1 cellular context compared by ENCODE assay signal in the genomic region with DNA sequence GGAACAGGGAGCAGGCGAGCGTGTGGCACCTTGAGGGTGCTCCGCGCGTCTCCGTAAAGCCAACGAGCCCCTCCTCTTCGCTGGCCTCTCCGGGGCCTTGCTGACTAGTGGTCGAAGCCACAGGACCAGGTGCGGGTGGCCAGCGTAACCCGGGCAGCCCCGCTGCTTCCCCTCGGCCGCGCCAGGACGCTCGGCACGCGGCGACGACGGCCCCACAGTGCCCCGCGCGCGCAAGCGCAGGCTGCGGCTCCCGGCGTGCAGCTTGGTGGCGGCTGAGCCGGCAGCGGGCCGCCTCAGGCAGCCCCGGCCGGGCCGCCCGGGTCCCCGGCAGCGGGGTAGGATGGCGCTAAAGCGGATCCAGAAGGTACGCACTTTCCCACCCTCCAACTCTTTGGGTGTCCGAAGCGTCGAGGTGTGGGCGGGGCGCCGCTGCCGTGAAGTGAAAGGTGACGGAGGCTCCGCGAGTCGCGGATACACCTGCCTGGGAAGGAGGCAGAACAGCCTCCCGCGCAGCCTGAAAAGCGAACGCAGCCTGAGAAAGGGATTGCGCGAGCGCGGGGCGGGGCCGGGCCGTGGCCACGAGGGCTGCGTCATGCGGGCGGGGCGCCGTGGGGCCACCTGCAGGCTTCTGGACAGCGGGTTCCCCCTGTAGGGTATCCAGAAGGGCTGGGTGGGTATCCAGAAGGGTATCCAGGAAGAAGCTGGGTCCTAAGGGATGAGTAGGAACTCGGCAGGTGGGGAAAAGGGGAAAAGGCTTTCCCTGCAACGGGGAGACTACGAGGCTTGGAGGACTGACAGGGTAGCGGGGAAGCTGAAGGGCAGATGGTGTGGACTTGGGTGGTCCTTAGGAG.
A peak's percentile ranks its signal among the peaks of the same experiment; 100 is the strongest.
TF ChIP-seq lines count a peak whose summit lies in the region.

A gene (plus strand): TSS at position 244 of the 851 bp plus-strand sequence. CDS start 97 bp downstream, at position 341.

TF ChIP-seq in HepG2, 621 proteins besides CTCF, POLR2A, EP300 and RAD21 (continued from another document and continues in another):
- TF ChIP-seq, protein P1, sequence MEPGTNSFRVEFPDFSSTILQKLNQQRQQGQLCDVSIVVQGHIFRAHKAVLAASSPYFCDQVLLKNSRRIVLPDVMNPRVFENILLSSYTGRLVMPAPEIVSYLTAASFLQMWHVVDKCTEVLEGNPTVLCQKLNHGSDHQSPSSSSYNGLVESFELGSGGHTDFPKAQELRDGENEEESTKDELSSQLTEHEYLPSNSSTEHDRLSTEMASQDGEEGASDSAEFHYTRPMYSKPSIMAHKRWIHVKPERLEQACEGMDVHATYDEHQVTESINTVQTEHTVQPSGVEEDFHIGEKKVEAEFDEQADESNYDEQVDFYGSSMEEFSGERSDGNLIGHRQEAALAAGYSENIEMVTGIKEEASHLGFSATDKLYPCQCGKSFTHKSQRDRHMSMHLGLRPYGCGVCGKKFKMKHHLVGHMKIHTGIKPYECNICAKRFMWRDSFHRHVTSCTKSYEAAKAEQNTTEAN (CRISPR knock-in tag; conservative IDR thresholded peaks at IDR 0.05): peak; percentile 87
- TF ChIP-seq ZNF530 (CRISPR knock-in tag; IDR thresholded peaks at IDR 0.05; ENCODE audit: low read depth): no peak
- peak; percentile 55; the same call in 1 of the 2 replicates for TF ChIP-seq ZMYM3 (CRISPR knock-in tag; IDR thresholded peaks at IDR 0.05)
- TF ChIP-seq U2AF2 (IDR thresholded peaks at IDR 0.05; ENCODE audit: low read depth, low read length): no peak
- TF ChIP-seq, protein P2, sequence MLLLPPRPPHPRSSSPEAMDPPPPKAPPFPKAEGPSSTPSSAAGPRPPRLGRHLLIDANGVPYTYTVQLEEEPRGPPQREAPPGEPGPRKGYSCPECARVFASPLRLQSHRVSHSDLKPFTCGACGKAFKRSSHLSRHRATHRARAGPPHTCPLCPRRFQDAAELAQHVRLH (CRISPR knock-in tag; IDR thresholded peaks at IDR 0.05; ENCODE audit: borderline replicate concordance, low read depth): peak; percentile 61; the same call in 1 of the 2 replicates
- TF ChIP-seq ZNF468 (CRISPR knock-in tag; IDR thresholded peaks at IDR 0.05): peak; percentile 90; the same call in 1 of the 2 replicates
- no peak for TF ChIP-seq FOXP1 (IDR thresholded peaks at IDR 0.05)
- no peak for TF ChIP-seq FOXP1 (CRISPR knock-in tag; IDR thresholded peaks at IDR 0.05)
- no peak for TF ChIP-seq KAT2B (IDR thresholded peaks at IDR 0.05; ENCODE audit: borderline replicate concordance, low read depth, low read length)
- peak; percentile 73; the same call in 1 of the 2 replicates for TF ChIP-seq ZSCAN20 (CRISPR knock-in tag; IDR thresholded peaks at IDR 0.05; ENCODE audit: borderline replicate concordance)
- TF ChIP-seq, protein P3, sequence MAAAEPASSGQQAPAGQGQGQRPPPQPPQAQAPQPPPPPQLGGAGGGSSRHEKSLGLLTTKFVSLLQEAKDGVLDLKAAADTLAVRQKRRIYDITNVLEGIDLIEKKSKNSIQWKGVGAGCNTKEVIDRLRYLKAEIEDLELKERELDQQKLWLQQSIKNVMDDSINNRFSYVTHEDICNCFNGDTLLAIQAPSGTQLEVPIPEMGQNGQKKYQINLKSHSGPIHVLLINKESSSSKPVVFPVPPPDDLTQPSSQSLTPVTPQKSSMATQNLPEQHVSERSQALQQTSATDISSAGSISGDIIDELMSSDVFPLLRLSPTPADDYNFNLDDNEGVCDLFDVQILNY (CRISPR knock-in tag; conservative IDR thresholded peaks at IDR 0.05): no peak; the same call in 1 of the 2 replicates
- TF ChIP-seq ZNF557 (CRISPR knock-in tag; IDR thresholded peaks at IDR 0.05): 0 out of 2 replicates have a peak, but pooled peaks have one; percentile 47
- no peak for TF ChIP-seq FOXK2 (IDR thresholded peaks at IDR 0.05)
- TF ChIP-seq ZNF329 (CRISPR knock-in tag; IDR thresholded peaks at IDR 0.05; ENCODE audit: low read depth): peak; percentile 90; the same call in 1 of the 2 replicates
- 0 out of 2 replicates have a peak, but pooled peaks have one; percentile 81 for TF ChIP-seq ZNF577 (CRISPR knock-in tag; IDR thresholded peaks at IDR 0.05; ENCODE audit: borderline replicate concordance, low read depth)
- no peak for TF ChIP-seq SRSF1 (optimal IDR thresholded peaks at IDR 0.05; ENCODE audit: low read depth, low read length)
- TF ChIP-seq RFXANK (CRISPR knock-in tag; IDR thresholded peaks at IDR 0.05): no peak
- peak; percentile 54 for TF ChIP-seq ISL2 (CRISPR knock-in tag; IDR thresholded peaks at IDR 0.05)
- TF ChIP-seq, protein P4, sequence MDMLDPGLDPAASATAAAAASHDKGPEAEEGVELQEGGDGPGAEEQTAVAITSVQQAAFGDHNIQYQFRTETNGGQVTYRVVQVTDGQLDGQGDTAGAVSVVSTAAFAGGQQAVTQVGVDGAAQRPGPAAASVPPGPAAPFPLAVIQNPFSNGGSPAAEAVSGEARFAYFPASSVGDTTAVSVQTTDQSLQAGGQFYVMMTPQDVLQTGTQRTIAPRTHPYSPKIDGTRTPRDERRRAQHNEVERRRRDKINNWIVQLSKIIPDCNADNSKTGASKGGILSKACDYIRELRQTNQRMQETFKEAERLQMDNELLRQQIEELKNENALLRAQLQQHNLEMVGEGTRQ (IDR thresholded peaks at IDR 0.05; ENCODE audit: low read depth, low read length): no peak
- TF ChIP-seq, protein P4 (CRISPR knock-in tag; IDR thresholded peaks at IDR 0.05; ENCODE audit: borderline replicate concordance): peak; percentile 65; the same call in 1 of the 2 replicates
- TF ChIP-seq JDP2 (CRISPR knock-in tag; IDR thresholded peaks at IDR 0.05; ENCODE audit: borderline replicate concordance): no peak; the same call in 1 of the 2 replicates
- TF ChIP-seq, protein P5, sequence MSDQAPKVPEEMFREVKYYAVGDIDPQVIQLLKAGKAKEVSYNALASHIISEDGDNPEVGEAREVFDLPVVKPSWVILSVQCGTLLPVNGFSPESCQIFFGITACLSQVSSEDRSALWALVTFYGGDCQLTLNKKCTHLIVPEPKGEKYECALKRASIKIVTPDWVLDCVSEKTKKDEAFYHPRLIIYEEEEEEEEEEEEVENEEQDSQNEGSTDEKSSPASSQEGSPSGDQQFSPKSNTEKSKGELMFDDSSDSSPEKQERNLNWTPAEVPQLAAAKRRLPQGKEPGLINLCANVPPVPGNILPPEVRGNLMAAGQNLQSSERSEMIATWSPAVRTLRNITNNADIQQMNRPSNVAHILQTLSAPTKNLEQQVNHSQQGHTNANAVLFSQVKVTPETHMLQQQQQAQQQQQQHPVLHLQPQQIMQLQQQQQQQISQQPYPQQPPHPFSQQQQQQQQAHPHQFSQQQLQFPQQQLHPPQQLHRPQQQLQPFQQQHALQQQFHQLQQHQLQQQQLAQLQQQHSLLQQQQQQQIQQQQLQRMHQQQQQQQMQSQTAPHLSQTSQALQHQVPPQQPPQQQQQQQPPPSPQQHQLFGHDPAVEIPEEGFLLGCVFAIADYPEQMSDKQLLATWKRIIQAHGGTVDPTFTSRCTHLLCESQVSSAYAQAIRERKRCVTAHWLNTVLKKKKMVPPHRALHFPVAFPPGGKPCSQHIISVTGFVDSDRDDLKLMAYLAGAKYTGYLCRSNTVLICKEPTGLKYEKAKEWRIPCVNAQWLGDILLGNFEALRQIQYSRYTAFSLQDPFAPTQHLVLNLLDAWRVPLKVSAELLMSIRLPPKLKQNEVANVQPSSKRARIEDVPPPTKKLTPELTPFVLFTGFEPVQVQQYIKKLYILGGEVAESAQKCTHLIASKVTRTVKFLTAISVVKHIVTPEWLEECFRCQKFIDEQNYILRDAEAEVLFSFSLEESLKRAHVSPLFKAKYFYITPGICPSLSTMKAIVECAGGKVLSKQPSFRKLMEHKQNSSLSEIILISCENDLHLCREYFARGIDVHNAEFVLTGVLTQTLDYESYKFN (CRISPR knock-in tag; conservative IDR thresholded peaks at IDR 0.05): peak; percentile 40
- TF ChIP-seq ZNF292 (CRISPR knock-in tag; IDR thresholded peaks at IDR 0.05; ENCODE audit: borderline replicate concordance, low read depth): no peak
- TF ChIP-seq, protein P6, sequence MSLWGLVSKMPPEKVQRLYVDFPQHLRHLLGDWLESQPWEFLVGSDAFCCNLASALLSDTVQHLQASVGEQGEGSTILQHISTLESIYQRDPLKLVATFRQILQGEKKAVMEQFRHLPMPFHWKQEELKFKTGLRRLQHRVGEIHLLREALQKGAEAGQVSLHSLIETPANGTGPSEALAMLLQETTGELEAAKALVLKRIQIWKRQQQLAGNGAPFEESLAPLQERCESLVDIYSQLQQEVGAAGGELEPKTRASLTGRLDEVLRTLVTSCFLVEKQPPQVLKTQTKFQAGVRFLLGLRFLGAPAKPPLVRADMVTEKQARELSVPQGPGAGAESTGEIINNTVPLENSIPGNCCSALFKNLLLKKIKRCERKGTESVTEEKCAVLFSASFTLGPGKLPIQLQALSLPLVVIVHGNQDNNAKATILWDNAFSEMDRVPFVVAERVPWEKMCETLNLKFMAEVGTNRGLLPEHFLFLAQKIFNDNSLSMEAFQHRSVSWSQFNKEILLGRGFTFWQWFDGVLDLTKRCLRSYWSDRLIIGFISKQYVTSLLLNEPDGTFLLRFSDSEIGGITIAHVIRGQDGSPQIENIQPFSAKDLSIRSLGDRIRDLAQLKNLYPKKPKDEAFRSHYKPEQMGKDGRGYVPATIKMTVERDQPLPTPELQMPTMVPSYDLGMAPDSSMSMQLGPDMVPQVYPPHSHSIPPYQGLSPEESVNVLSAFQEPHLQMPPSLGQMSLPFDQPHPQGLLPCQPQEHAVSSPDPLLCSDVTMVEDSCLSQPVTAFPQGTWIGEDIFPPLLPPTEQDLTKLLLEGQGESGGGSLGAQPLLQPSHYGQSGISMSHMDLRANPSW (CRISPR knock-in tag; IDR thresholded peaks at IDR 0.05; ENCODE audit: borderline replicate concordance): no peak
- TF ChIP-seq HMG20B (CRISPR knock-in tag; conservative IDR thresholded peaks at IDR 0.05): 0 out of 2 replicates have a peak, but pooled peaks have one; percentile 54
- peak; percentile 59 for TF ChIP-seq CREB1 (IDR thresholded peaks at IDR 0.05)
- TF ChIP-seq CREB1 (CRISPR knock-in tag; IDR thresholded peaks at IDR 0.05): no peak
- no peak for TF ChIP-seq SIN3B (IDR thresholded peaks at IDR 0.05; ENCODE audit: low read length)
- TF ChIP-seq CREM (IDR thresholded peaks at IDR 0.05): no peak
- TF ChIP-seq CREM (CRISPR knock-in tag; IDR thresholded peaks at IDR 0.05): no peak
- TF ChIP-seq, protein P7, sequence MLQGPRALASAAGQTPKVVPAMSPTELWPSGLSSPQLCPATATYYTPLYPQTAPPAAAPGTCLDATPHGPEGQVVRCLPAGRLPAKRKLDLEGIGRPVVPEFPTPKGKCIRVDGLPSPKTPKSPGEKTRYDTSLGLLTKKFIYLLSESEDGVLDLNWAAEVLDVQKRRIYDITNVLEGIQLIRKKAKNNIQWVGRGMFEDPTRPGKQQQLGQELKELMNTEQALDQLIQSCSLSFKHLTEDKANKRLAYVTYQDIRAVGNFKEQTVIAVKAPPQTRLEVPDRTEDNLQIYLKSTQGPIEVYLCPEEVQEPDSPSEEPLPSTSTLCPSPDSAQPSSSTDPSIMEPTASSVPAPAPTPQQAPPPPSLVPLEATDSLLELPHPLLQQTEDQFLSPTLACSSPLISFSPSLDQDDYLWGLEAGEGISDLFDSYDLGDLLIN (CRISPR knock-in tag; IDR thresholded peaks at IDR 0.05; ENCODE audit: borderline replicate concordance): no peak
- TF ChIP-seq IKZF4 (CRISPR knock-in tag; IDR thresholded peaks at IDR 0.05; ENCODE audit: borderline replicate concordance, low read depth, not compliant biosample characterization): peak; percentile 89
- TF ChIP-seq RCOR2 (CRISPR knock-in tag; IDR thresholded peaks at IDR 0.05): no peak
- TF ChIP-seq ZKSCAN5 (CRISPR knock-in tag; IDR thresholded peaks at IDR 0.05): no peak
- TF ChIP-seq, protein P8, sequence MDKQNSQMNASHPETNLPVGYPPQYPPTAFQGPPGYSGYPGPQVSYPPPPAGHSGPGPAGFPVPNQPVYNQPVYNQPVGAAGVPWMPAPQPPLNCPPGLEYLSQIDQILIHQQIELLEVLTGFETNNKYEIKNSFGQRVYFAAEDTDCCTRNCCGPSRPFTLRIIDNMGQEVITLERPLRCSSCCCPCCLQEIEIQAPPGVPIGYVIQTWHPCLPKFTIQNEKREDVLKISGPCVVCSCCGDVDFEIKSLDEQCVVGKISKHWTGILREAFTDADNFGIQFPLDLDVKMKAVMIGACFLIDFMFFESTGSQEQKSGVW (CRISPR knock-in tag; IDR thresholded peaks at IDR 0.05; ENCODE audit: borderline replicate concordance): no peak
- TF ChIP-seq, protein P9, sequence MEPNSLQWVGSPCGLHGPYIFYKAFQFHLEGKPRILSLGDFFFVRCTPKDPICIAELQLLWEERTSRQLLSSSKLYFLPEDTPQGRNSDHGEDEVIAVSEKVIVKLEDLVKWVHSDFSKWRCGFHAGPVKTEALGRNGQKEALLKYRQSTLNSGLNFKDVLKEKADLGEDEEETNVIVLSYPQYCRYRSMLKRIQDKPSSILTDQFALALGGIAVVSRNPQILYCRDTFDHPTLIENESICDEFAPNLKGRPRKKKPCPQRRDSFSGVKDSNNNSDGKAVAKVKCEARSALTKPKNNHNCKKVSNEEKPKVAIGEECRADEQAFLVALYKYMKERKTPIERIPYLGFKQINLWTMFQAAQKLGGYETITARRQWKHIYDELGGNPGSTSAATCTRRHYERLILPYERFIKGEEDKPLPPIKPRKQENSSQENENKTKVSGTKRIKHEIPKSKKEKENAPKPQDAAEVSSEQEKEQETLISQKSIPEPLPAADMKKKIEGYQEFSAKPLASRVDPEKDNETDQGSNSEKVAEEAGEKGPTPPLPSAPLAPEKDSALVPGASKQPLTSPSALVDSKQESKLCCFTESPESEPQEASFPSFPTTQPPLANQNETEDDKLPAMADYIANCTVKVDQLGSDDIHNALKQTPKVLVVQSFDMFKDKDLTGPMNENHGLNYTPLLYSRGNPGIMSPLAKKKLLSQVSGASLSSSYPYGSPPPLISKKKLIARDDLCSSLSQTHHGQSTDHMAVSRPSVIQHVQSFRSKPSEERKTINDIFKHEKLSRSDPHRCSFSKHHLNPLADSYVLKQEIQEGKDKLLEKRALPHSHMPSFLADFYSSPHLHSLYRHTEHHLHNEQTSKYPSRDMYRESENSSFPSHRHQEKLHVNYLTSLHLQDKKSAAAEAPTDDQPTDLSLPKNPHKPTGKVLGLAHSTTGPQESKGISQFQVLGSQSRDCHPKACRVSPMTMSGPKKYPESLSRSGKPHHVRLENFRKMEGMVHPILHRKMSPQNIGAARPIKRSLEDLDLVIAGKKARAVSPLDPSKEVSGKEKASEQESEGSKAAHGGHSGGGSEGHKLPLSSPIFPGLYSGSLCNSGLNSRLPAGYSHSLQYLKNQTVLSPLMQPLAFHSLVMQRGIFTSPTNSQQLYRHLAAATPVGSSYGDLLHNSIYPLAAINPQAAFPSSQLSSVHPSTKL (CRISPR knock-in tag; IDR thresholded peaks at IDR 0.05): peak; percentile 29; the same call in 1 of the 2 replicates
- TF ChIP-seq ZFP1 (CRISPR knock-in tag; IDR thresholded peaks at IDR 0.05): 0 out of 2 replicates have a peak, but pooled peaks have one; percentile 2
- TF ChIP-seq NCOR1 (IDR thresholded peaks at IDR 0.05; ENCODE audit: borderline replicate concordance, low read length): no peak
- no peak for TF ChIP-seq BHLHE40 (IDR thresholded peaks at IDR 0.05; ENCODE audit: low read length)
